31 cellular contexts compared by ENCODE assay signal in genomic region chr11:44734982-44735381, GRCh38. TPM values are rescaled to one million over a fixed set of nuclear protein-coding genes. Genes with fewer than 3 reads are reported as not detected.
DNase-seq lines count a peak whose midpoint lies in the region; ATAC-seq and TF ChIP-seq lines count a peak whose summit lies in the region.
"Had no signal": no experiment of that assay in that cellular context is flagged by ENCODE, and none has a peak within 500 bp of the region (broad histone marks: within the 10 kb centered on the region; RNA-seq: fewer than 3 reads in every experiment).

No MANE protein-coding gene starts in this region.

- TF ChIP-seq POLR2A in IMR-90 (IDR thresholded peaks at IDR 0.05; ENCODE audit: low read depth, low read length) = no peak

- H3K9me3 Mint-ChIP-seq in glutamatergic neuron (ENCODE audit: unreplicated experiment) (peaks cover 3% of the 10 kb centered on the region), nephron (no peaks in the 10 kb centered on the region), neural progenitor cell (no peaks in the 10 kb centered on the region)
- H3K9me3 Mint-ChIP-seq: activated CD4-positive, alpha-beta memory T cell treated with anti-CD3 and anti-CD28 coated beads for 36 hours; activated naive CD8-positive, alpha-beta T cell treated with anti-CD3 and anti-CD28 coated beads, Interleukin-2, amount 50 U/mL, for 24 hours; memory B cell; stimulated activated naive CD8-positive, alpha-beta T cell treated with anti-CD3 and anti-CD28 coated beads, Interleukin-15, Interleukin-2, amounts not matched to agents 100 ng/mL and 50 ng/mL, for 24 hours had no signal

- WGBS in IMR-90 (ENCODE audit: extremely low coverage in 2 of 2, insufficient read length in 1 of 2), 2 experiments = 86% methylated on average over 1 of the region's 6 CpGs; no CpG with 5 or more reads in 1 of the 2 experiments
- WGBS in smooth muscle cell (ENCODE audit: low lambda C conversion rate) = 95% methylated on average over 6 of the region's 6 CpGs

- no peak overlapping the region for H3K4me3 ChIP-seq in IMR-90 (ENCODE audit: insufficient read depth, low read depth, low read length)
- H3K4me3 ChIP-seq in stomach smooth muscle (ENCODE audit: low read length in 2 of 2) = peak overlapping the region in 1 of 2 donors; percentile 29
- H3K4me3 ChIP-seq in smooth muscle cell = no peak overlapping the region
- no peak overlapping the region for H3K4me3 ChIP-seq in neural progenitor cell
- H3K4me3 ChIP-seq: HAP-1, psoas muscle had no signal

- POLR2A ChIA-PET in IMR-90 (lab: Charles Lee; ENCODE audit: unreplicated experiment) = no interaction called here

- H4K91ac ChIP-seq in IMR-90 (ENCODE audit: insufficient read depth, low read depth, low read length) = no peak overlapping the region

- H4K8ac ChIP-seq in IMR-90 (ENCODE audit: low read depth in 2 of 2, low read length in 2 of 2) = no peak overlapping the region

- H3K79me2 ChIP-seq in smooth muscle cell (ENCODE audit: low read depth) (peaks cover 6% of the 10 kb centered on the region), neural progenitor cell (ENCODE audit: low read depth) (peaks cover 58% of the 10 kb centered on the region)

- H2AFZ ChIP-seq in IMR-90 (replicated peaks; ENCODE audit: low read length, poor library complexity) (no peak overlapping the region), smooth muscle cell (ENCODE audit: low read depth) (no peak overlapping the region), neural progenitor cell (replicated peaks) (no peak overlapping the region)

- no peak overlapping the region for H2BK15ac ChIP-seq in IMR-90 (ENCODE audit: low read depth, low read length)

- H3K4me2 ChIP-seq in IMR-90 (ENCODE audit: low read depth, low read length) = no peak overlapping the region
- no peak overlapping the region for H3K4me2 ChIP-seq in smooth muscle cell
- H3K4me2 ChIP-seq in neural progenitor cell = no peak overlapping the region

- H3K18ac ChIP-seq in IMR-90 (ENCODE audit: low read depth, low read length) = no peak overlapping the region

- no peaks in the 10 kb centered on the region for H3K36me3 Mint-ChIP-seq in glutamatergic neuron (ENCODE audit: unreplicated experiment)
- H3K36me3 Mint-ChIP-seq in nephron (ENCODE audit: low read depth) = peaks cover 4% of the 10 kb centered on the region
- peaks cover 27% of the 10 kb centered on the region for H3K36me3 Mint-ChIP-seq in neural progenitor cell
- H3K36me3 Mint-ChIP-seq: CD14-positive monocyte had no signal

- no peaks in the 10 kb centered on the region for H3K36me3 ChIP-seq in IMR-90 (ENCODE audit: control insufficient read depth, insufficient read depth, low read length)
- H3K36me3 ChIP-seq in stomach smooth muscle (ENCODE audit: control insufficient read depth in 2 of 2, insufficient read depth in 2 of 2, low read length in 2 of 2) = peaks cover 0 to 2% of the 10 kb centered on the region in 2 donors
- no peaks in the 10 kb centered on the region for H3K36me3 ChIP-seq in smooth muscle cell (ENCODE audit: low read depth)
- no peaks in the 10 kb centered on the region for H3K36me3 ChIP-seq in neural progenitor cell
- H3K36me3 ChIP-seq: HAP-1 had no signal

- H3K4me3 Mint-ChIP-seq in glutamatergic neuron (ENCODE audit: unreplicated experiment) (peak overlapping the region; percentile 7), nephron (no peak overlapping the region), neural progenitor cell (no peak overlapping the region)
- H3K4me3 Mint-ChIP-seq: activated CD4-positive, alpha-beta memory T cell treated with anti-CD3 and anti-CD28 coated beads for 36 hours; activated naive CD8-positive, alpha-beta T cell treated with anti-CD3 and anti-CD28 coated beads, Interleukin-2, amount 50 U/mL, for 24 hours; CD14-positive monocyte; memory B cell; stimulated activated naive CD8-positive, alpha-beta T cell treated with anti-CD3 and anti-CD28 coated beads, Interleukin-15, Interleukin-2, amounts not matched to agents 100 ng/mL and 50 ng/mL, for 24 hours had no signal

- no peak overlapping the region for H3K9ac ChIP-seq in IMR-90 (ENCODE audit: low read depth, low read length)
- H3K9ac ChIP-seq in stomach smooth muscle (ENCODE audit: low read length in 2 of 2) = peak overlapping the region; percentile 13 to 29
- H3K9ac ChIP-seq in smooth muscle cell (ENCODE audit: low read depth) = no peak overlapping the region
- H3K9ac ChIP-seq in neural progenitor cell = no peak overlapping the region

- H2BK20ac ChIP-seq in IMR-90 (ENCODE audit: low read depth, low read length) = no peak overlapping the region

- peaks cover 53% of the 10 kb centered on the region for H3K4me1 Mint-ChIP-seq in glutamatergic neuron (ENCODE audit: low read depth, unreplicated experiment)
- H3K4me1 Mint-ChIP-seq in nephron = peaks cover 69% of the 10 kb centered on the region
- peaks cover 79% of the 10 kb centered on the region for H3K4me1 Mint-ChIP-seq in neural progenitor cell
- H3K4me1 Mint-ChIP-seq: memory B cell had no signal

- in situ Hi-C loops in IMR-90 (cut with MboI; ENCODE audit: low sequenced_read_pairs) = no loop called here

- no peaks in the 10 kb centered on the region for H3K79me1 ChIP-seq in IMR-90 (ENCODE audit: low read depth in 1 of 2, low read length in 2 of 2)

- no peaks in the 10 kb centered on the region for H3K9me1 ChIP-seq in IMR-90 (ENCODE audit: insufficient read depth, low read length)

- H3K9me3 ChIP-seq in IMR-90 (ENCODE audit: control insufficient read depth, insufficient read depth, low read length) (peaks cover 3% of the 10 kb centered on the region), stomach smooth muscle (ENCODE audit: control insufficient read depth in 2 of 2, low read length in 2 of 2) (peaks cover 0 to 4% of the 10 kb centered on the region in 2 donors), smooth muscle cell (replicated peaks; ENCODE audit: low read depth) (no peaks in the 10 kb centered on the region), neural progenitor cell (ENCODE audit: low read depth) (no peaks in the 10 kb centered on the region)
- H3K9me3 ChIP-seq: Caco-2, HAP-1, psoas muscle had no signal

- H3K27me3 Mint-ChIP-seq in glutamatergic neuron (ENCODE audit: unreplicated experiment) = peaks cover 6% of the 10 kb centered on the region
- peaks cover 3% of the 10 kb centered on the region for H3K27me3 Mint-ChIP-seq in nephron (ENCODE audit: low read depth)
- peaks cover 5% of the 10 kb centered on the region for H3K27me3 Mint-ChIP-seq in neural progenitor cell (ENCODE audit: insufficient read depth, low read depth)
- H3K27me3 Mint-ChIP-seq: activated CD4-positive, alpha-beta memory T cell treated with anti-CD3 and anti-CD28 coated beads for 36 hours had no signal

- no peaks in the 10 kb centered on the region for H3F3A ChIP-seq in smooth muscle cell (ENCODE audit: low read depth)
- H3F3A ChIP-seq in neural progenitor cell (ENCODE audit: low read depth) = peaks cover 5% of the 10 kb centered on the region

- intact Hi-C loops in IMR-90 (cut with micrococcal nuclease) = no loop called here

- TF ChIP-seq RAD21 in IMR-90 (IDR thresholded peaks at IDR 0.05; ENCODE audit: low read length) = no peak

- ATAC-seq in IMR-90 (ENCODE audit: low read depth) = no peak
- ATAC-seq: activated naive CD8-positive, alpha-beta T cell treated with anti-CD3 and anti-CD28 coated beads, Interleukin-2, amount 50 U/mL, for 24 hours; esophagus mucosa; PC-3; psoas muscle had no signal

- H2AK5ac ChIP-seq in IMR-90 (ENCODE audit: low read depth, low read length) = no peak overlapping the region

- no peak overlapping the region for H4K5ac ChIP-seq in IMR-90 (ENCODE audit: low read depth, low read length)

- H4K20me1 ChIP-seq in IMR-90 (ENCODE audit: insufficient read depth, low read length) (no peaks in the 10 kb centered on the region), smooth muscle cell (ENCODE audit: low read depth) (no peaks in the 10 kb centered on the region), neural progenitor cell (ENCODE audit: low read depth) (peaks cover 68% of the 10 kb centered on the region)

- TF ChIP-seq CTCF in IMR-90 (conservative IDR thresholded peaks at IDR 0.05; ENCODE audit: low read depth, low read length) (no peak), glutamatergic neuron (IDR thresholded peaks at IDR 0.05; ENCODE audit: partially characterized antibody, unreplicated experiment) (no peak), nephron (IDR thresholded peaks at IDR 0.05; ENCODE audit: unreplicated experiment in 3 of 3) (no peak), smooth muscle cell (IDR thresholded peaks at IDR 0.05; ENCODE audit: borderline replicate concordance, insufficient read depth, poor library complexity, severe bottlenecking) (no peak), neural progenitor cell (IDR thresholded peaks at IDR 0.05) (no peak)

- H3K27ac ChIP-seq in IMR-90 (ENCODE audit: insufficient read depth, low read length) (no peak overlapping the region), stomach smooth muscle (ENCODE audit: low read length) (peak overlapping the region; percentile 74), smooth muscle cell (ENCODE audit: low read depth) (no peak overlapping the region), neural progenitor cell (no peak overlapping the region)
- H3K27ac ChIP-seq: psoas muscle had no signal

- H3K14ac ChIP-seq in IMR-90 (replicated peaks; ENCODE audit: low read depth, low read length) = no peak overlapping the region

- no peak overlapping the region for H3K56ac ChIP-seq in IMR-90 (ENCODE audit: extremely low read depth, insufficient read depth, low read length)

- DNase-seq in IMR-90 (no peak), glutamatergic neuron (no peak), smooth muscle cell (lab: John Stamatoyannopoulos, UW; ENCODE audit: unreplicated experiment) (no peak), neural progenitor cell (ENCODE audit: low spot score) (no peak)
- no peak for DNase-seq in activated CD4-positive, CD25-positive, alpha-beta regulatory T cell treated with anti-CD3 and anti-CD28 coated beads, Interleukin-2, amount 50 U/mL, for 72 hours
- DNase-seq: activated CD4-positive, alpha-beta memory T cell treated with anti-CD3 and anti-CD28 coated beads for 36 hours; activated CD4-positive, alpha-beta T cell treated with anti-CD3 and anti-CD28 coated beads for 1 hour; activated CD8-positive, alpha-beta memory T cell treated with anti-CD3 and anti-CD28 coated beads, Interleukin-2, amount 50 U/mL, for 4 hours; activated naive CD4-positive, alpha-beta T cell; activated naive CD8-positive, alpha-beta T cell treated with anti-CD3 and anti-CD28 coated beads, Interleukin-2, amount 50 U/mL, for 24 hours; Caco-2; cerebellar nuclear complex; DMS53; foreskin melanocyte; hypothalamus; Kasumi-1; NCI-H1417; NCI-H2029 treated with DMSO at 0.1 percent for 48 hours; NCI-H2227 treated with DMSO at 0.1 percent for 48 hours; NCI-H526; nucleus accumbens; PC-3; psoas muscle; small intestine had no signal

- H3K27ac Mint-ChIP-seq in glutamatergic neuron (ENCODE audit: unreplicated experiment) (no peak overlapping the region), nephron (peak overlapping the region in 2 of 3 experiments; percentile 62 to 77), neural progenitor cell (no peak overlapping the region)
- H3K27ac Mint-ChIP-seq: activated CD4-positive, alpha-beta memory T cell treated with anti-CD3 and anti-CD28 coated beads for 36 hours; activated naive CD8-positive, alpha-beta T cell treated with anti-CD3 and anti-CD28 coated beads, Interleukin-2, amount 50 U/mL, for 24 hours; memory B cell; stimulated activated naive CD8-positive, alpha-beta T cell treated with anti-CD3 and anti-CD28 coated beads, Interleukin-15, Interleukin-2, amounts not matched to agents 100 ng/mL and 50 ng/mL, for 24 hours had no signal

- no peak overlapping the region for H2AK9ac ChIP-seq in IMR-90 (replicated peaks; ENCODE audit: low read depth, low read length, poor library complexity)

- H3K27me3 ChIP-seq in IMR-90 (ENCODE audit: control insufficient read depth, insufficient read depth, low read length) = peaks cover 37% of the 10 kb centered on the region
- no peaks in the 10 kb centered on the region for H3K27me3 ChIP-seq in stomach smooth muscle (ENCODE audit: control insufficient read depth in 1 of 2, insufficient read depth in 2 of 2, low read length in 2 of 2)
- no peaks in the 10 kb centered on the region for H3K27me3 ChIP-seq in smooth muscle cell (ENCODE audit: low read depth)
- H3K27me3 ChIP-seq in neural progenitor cell = no peaks in the 10 kb centered on the region

- H3K23ac ChIP-seq in IMR-90 (ENCODE audit: low read depth, low read length) = no peak overlapping the region

- H2BK120ac ChIP-seq in IMR-90 (ENCODE audit: low read depth, low read length) = no peak overlapping the region

- dilution Hi-C loops in IMR-90 (cut with HindIII; ENCODE audit: low sequenced_read_pairs, unreplicated experiment) = no loop called here

- H2BK5ac ChIP-seq in IMR-90 (ENCODE audit: low read depth, low read length, poor library complexity, severe bottlenecking) = no peak overlapping the region

- no peak overlapping the region for H3K4ac ChIP-seq in IMR-90 (ENCODE audit: low read depth, low read length)

- CTCF ChIA-PET in IMR-90 (lab: Yijun Ruan, JAX) = interaction anchor here (0.6 kb wide), 1 partner anchor 182 kb away, joined by 5 read pairs; no protein-coding TSS in a partner anchor

- H3K4me1 ChIP-seq in IMR-90 (ENCODE audit: control insufficient read depth, insufficient read depth, low read length) (peaks cover 4% of the 10 kb centered on the region; the same call in 1 of the 2 replicates), stomach smooth muscle (ENCODE audit: control insufficient read depth, insufficient read depth, low read length) (peaks cover 49% of the 10 kb centered on the region), smooth muscle cell (ENCODE audit: low read depth) (peaks cover 4% of the 10 kb centered on the region), neural progenitor cell (peaks cover 43% of the 10 kb centered on the region)
- H3K4me1 ChIP-seq: Caco-2, HAP-1, psoas muscle had no signal

- no TSS peak for BruUV-seq in IMR-90 (replicated peaks; lab: Mats Ljungman, UMichigan)

RNA-seq across cellular contexts. Expression of gene TSPAN18, which starts 8.2 kb away (rescaled TPM):
- total RNA-seq in IMR-90 (2012; rRNA removed) = under 0.01 and 0.36 TPM in 2 replicates
- polyA plus RNA-seq in IMR-90 (2012; rRNA removed) = 0.85 and 1.1 TPM in 2 replicates
- polyA plus RNA-seq in IMR-90 (2012; cell fraction: cytosol; rRNA removed) = 0.77 and 1.4 TPM in 2 replicates
- polyA plus RNA-seq in IMR-90 (2012; cell fraction: nucleus; rRNA removed; ENCODE audit: low replicate concordance) = 0.45 and 0.71 TPM in 2 replicates
- total RNA-seq in glutamatergic neuron (ENCODE audit: unreplicated experiment) = 80.4 TPM
- total RNA-seq in smooth muscle cell = 3.4 and 3.9 TPM in 2 replicates
- polyA plus RNA-seq in smooth muscle cell = 9.3 and 15.3 TPM in 2 replicates
- 16.5 and 33.0 TPM in 2 replicates for total RNA-seq in neural progenitor cell (ENCODE audit: low replicate concordance)
- total RNA-seq: PC-3 had no signal
- polyA plus RNA-seq: CD14-positive monocyte had no signal

Comparison
In these comparisons a context has a peak if more than half of its experiments do, and no peak if none do; other contexts are left out.
1. H3K9ac ChIP-seq: peak in stomach smooth muscle (2 of 2); none in IMR-90 (single experiment), smooth muscle cell (single experiment) and neural progenitor cell (single experiment).
2. H3K27ac Mint-ChIP-seq: peak in nephron (2 of 3); none in glutamatergic neuron (single experiment) and neural progenitor cell (single experiment).